2 cellular contexts compared by ENCODE assay signal in genomic region chr7:2500701-2501100, GRCh38.
TF ChIP-seq lines count a peak whose summit lies in the region.

No MANE protein-coding gene starts in this region.

TF ChIP-seq in GM23338, 12 proteins besides CTCF, POLR2A, EP300 and RAD21:
- TF ChIP-seq REST (IDR thresholded peaks at IDR 0.05; ENCODE audit: unreplicated experiment), result no peak
- TF ChIP-seq ZNF114 (CRISPR knock-in tag; IDR thresholded peaks at IDR 0.05), result no peak
- no peak for TF ChIP-seq ZNF331 (CRISPR knock-in tag; IDR thresholded peaks at IDR 0.05; ENCODE audit: low read depth)
- TF ChIP-seq EZH2 (IDR thresholded peaks at IDR 0.05; ENCODE audit: low read depth, unreplicated experiment), result no peak
- no peak for TF ChIP-seq JUNB (IDR thresholded peaks at IDR 0.05; ENCODE audit: unreplicated experiment)
- TF ChIP-seq POLR2AphosphoS5 (IDR thresholded peaks at IDR 0.05; ENCODE audit: low read depth), result no peak
- no peak for TF ChIP-seq STAT1 (IDR thresholded peaks at IDR 0.05; ENCODE audit: unreplicated experiment)
- TF ChIP-seq CREB1 (CRISPR knock-in tag; IDR thresholded peaks at IDR 0.05; ENCODE audit: low read depth), result no peak
- TF ChIP-seq NANOG (IDR thresholded peaks at IDR 0.05; ENCODE audit: borderline replicate concordance), result no peak
- TF ChIP-seq ZNF462 (CRISPR knock-in tag; IDR thresholded peaks at IDR 0.05), result no peak
- no peak for TF ChIP-seq ETS1 (IDR thresholded peaks at IDR 0.05)
- TF ChIP-seq EZH2phosphoT487 (IDR thresholded peaks at IDR 0.05; ENCODE audit: unreplicated experiment), result no peak

TF ChIP-seq in H1, 55 proteins besides CTCF, POLR2A, EP300 and RAD21:
- TF ChIP-seq EZH2 (IDR thresholded peaks at IDR 0.05; ENCODE audit: low read depth, low read length, severe bottlenecking), result no peak
- TF ChIP-seq GTF2F1 (IDR thresholded peaks at IDR 0.05; ENCODE audit: borderline replicate concordance, low read depth, low read length), result no peak
- no peak for TF ChIP-seq CREB1 (IDR thresholded peaks at IDR 0.05)
- TF ChIP-seq KDM1A (IDR thresholded peaks at IDR 0.05; ENCODE audit: borderline replicate concordance, low read length), result no peak
- no peak for TF ChIP-seq E2F6 (IDR thresholded peaks at IDR 0.05)
- no peak for TF ChIP-seq KDM5A (IDR thresholded peaks at IDR 0.05; ENCODE audit: low read length)
- TF ChIP-seq POU5F1 (IDR thresholded peaks at IDR 0.05; ENCODE audit: low read depth, low read length), result no peak
- TF ChIP-seq SP2 (IDR thresholded peaks at IDR 0.05; ENCODE audit: low read length), result no peak
- TF ChIP-seq SIRT6 (IDR thresholded peaks at IDR 0.05; ENCODE audit: low read length), result no peak
- TF ChIP-seq SAP30 (IDR thresholded peaks at IDR 0.05; ENCODE audit: insufficient read depth, insufficient replicate concordance, low read length), result no peak
